In genomic region chr14:32150392-32150791, GRCh38 we compare ENCODE assay signal across 24 cellular contexts. TPM values are rescaled to one million over a fixed set of nuclear protein-coding genes. Genes with fewer than 3 reads are reported as not detected.
DNase-seq lines count a peak whose midpoint lies in the region; ATAC-seq and TF ChIP-seq lines count a peak whose summit lies in the region.
"Had no signal": no experiment of that assay in that cellular context is flagged by ENCODE, and none has a peak within 500 bp of the region (broad histone marks: within the 10 kb centered on the region; RNA-seq: fewer than 3 reads in every experiment).

No MANE protein-coding gene starts in this region.

- peak overlapping the region; percentile 57 for H3K27ac Mint-ChIP-seq in activated CD8-positive, alpha-beta T cell treated with anti-CD3 and anti-CD28 coated beads for 36 hours
- H3K27ac Mint-ChIP-seq in activated CD8-positive, alpha-beta T cell treated with anti-CD3 and anti-CD28 coated beads, Interleukin-2, amount 10 ng/mL, durations not matched to agents 7 days and 5 days: no peak overlapping the region
- H3K27ac Mint-ChIP-seq in stimulated activated naive B cell treated with anti-CD40 and anti-IgM and Interleukin-4, amounts not matched to agents 10 μg/mL and 1 μg/mL and 100 μg/mL, for 72 hours: no peak overlapping the region

- peaks cover 29% of the 10 kb centered on the region for H3K79me2 ChIP-seq in smooth muscle cell (ENCODE audit: low read depth)

- H3K27ac ChIP-seq in cardiac muscle cell (peak overlapping the region; percentile 96), smooth muscle cell (ENCODE audit: low read depth) (peak overlapping the region; percentile 6)
- H3K27ac ChIP-seq: 22Rv1, C4-2B, Peyer's patch, SJSA1 had no signal

- peaks cover 22% of the 10 kb centered on the region for H3K36me3 ChIP-seq in cardiac muscle cell
- peaks cover 49% of the 10 kb centered on the region for H3K36me3 ChIP-seq in smooth muscle cell (ENCODE audit: low read depth)

- no peak overlapping the region for H3K9ac ChIP-seq in smooth muscle cell (ENCODE audit: low read depth)

- 45% methylated on average over 2 of the region's 2 CpGs for WGBS in smooth muscle cell (ENCODE audit: low lambda C conversion rate)

- H3K27me3 Mint-ChIP-seq in activated CD8-positive, alpha-beta T cell treated with anti-CD3 and anti-CD28 coated beads for 36 hours: no peaks in the 10 kb centered on the region
- H3K27me3 Mint-ChIP-seq in activated CD8-positive, alpha-beta T cell treated with anti-CD3 and anti-CD28 coated beads, Interleukin-2, amount 10 ng/mL, durations not matched to agents 7 days and 5 days (ENCODE audit: low read depth): no peaks in the 10 kb centered on the region
- no peaks in the 10 kb centered on the region for H3K27me3 Mint-ChIP-seq in stimulated activated naive B cell treated with anti-CD40 and anti-IgM and Interleukin-4, amounts not matched to agents 10 μg/mL and 1 μg/mL and 100 μg/mL, for 72 hours
- H3K27me3 Mint-ChIP-seq: CD8-positive, alpha-beta memory T cell had no signal

- H3K4me3 ChIP-seq in cardiac muscle cell: no peak overlapping the region
- no peak overlapping the region for H3K4me3 ChIP-seq in smooth muscle cell
- H3K4me3 ChIP-seq: Peyer's patch, SJSA1 had no signal

- H3K4me1 ChIP-seq in cardiac muscle cell (ENCODE audit: low read depth) (peaks cover 42% of the 10 kb centered on the region), smooth muscle cell (ENCODE audit: low read depth) (no peaks in the 10 kb centered on the region)
- H3K4me1 ChIP-seq: Peyer's patch, SJSA1 had no signal

- intact Hi-C loops in activated CD8-positive, alpha-beta T cell treated with anti-CD3 and anti-CD28 coated beads for 36 hours (cut with micrococcal nuclease): no loop called here

- H3F3A ChIP-seq in smooth muscle cell (ENCODE audit: low read depth): no peaks in the 10 kb centered on the region

- no peaks in the 10 kb centered on the region for H3K9me3 Mint-ChIP-seq in activated CD8-positive, alpha-beta T cell treated with anti-CD3 and anti-CD28 coated beads for 36 hours
- no peaks in the 10 kb centered on the region for H3K9me3 Mint-ChIP-seq in activated CD8-positive, alpha-beta T cell treated with anti-CD3 and anti-CD28 coated beads, Interleukin-2, amount 10 ng/mL, durations not matched to agents 7 days and 5 days (ENCODE audit: insufficient read depth)
- no peaks in the 10 kb centered on the region for H3K9me3 Mint-ChIP-seq in stimulated activated naive B cell treated with anti-CD40 and anti-IgM and Interleukin-4, amounts not matched to agents 10 μg/mL and 1 μg/mL and 100 μg/mL, for 72 hours
- H3K9me3 Mint-ChIP-seq: CD8-positive, alpha-beta memory T cell had no signal

- peaks cover 70% of the 10 kb centered on the region for H4K20me1 ChIP-seq in smooth muscle cell (ENCODE audit: low read depth)

- H3K4me1 Mint-ChIP-seq in activated CD8-positive, alpha-beta T cell treated with anti-CD3 and anti-CD28 coated beads for 36 hours (ENCODE audit: low read depth): no peaks in the 10 kb centered on the region
- H3K4me1 Mint-ChIP-seq in activated CD8-positive, alpha-beta T cell treated with anti-CD3 and anti-CD28 coated beads, Interleukin-2, amount 10 ng/mL, durations not matched to agents 7 days and 5 days (ENCODE audit: low read depth): no peaks in the 10 kb centered on the region
- no peaks in the 10 kb centered on the region for H3K4me1 Mint-ChIP-seq in stimulated activated naive B cell treated with anti-CD40 and anti-IgM and Interleukin-4, amounts not matched to agents 10 μg/mL and 1 μg/mL and 100 μg/mL, for 72 hours
- H3K4me1 Mint-ChIP-seq: CD8-positive, alpha-beta memory T cell had no signal

- no peak overlapping the region for H3K4me3 Mint-ChIP-seq in activated CD8-positive, alpha-beta T cell treated with anti-CD3 and anti-CD28 coated beads for 36 hours
- H3K4me3 Mint-ChIP-seq in activated CD8-positive, alpha-beta T cell treated with anti-CD3 and anti-CD28 coated beads, Interleukin-2, amount 10 ng/mL, durations not matched to agents 7 days and 5 days: no peak overlapping the region
- no peak overlapping the region for H3K4me3 Mint-ChIP-seq in stimulated activated naive B cell treated with anti-CD40 and anti-IgM and Interleukin-4, amounts not matched to agents 10 μg/mL and 1 μg/mL and 100 μg/mL, for 72 hours
- H3K4me3 Mint-ChIP-seq: CD8-positive, alpha-beta memory T cell had no signal

- CTCF ChIA-PET in activated CD8-positive, alpha-beta T cell treated with anti-CD3 and anti-CD28 coated beads for 36 hours (lab: Charles Lee): interaction anchor here (0.7 to 1.4 kb wide), 2 partner anchors 34 to 80 kb away, joined by 3 read pairs; no protein-coding TSS in a partner anchor
- CTCF ChIA-PET in activated CD8-positive, alpha-beta T cell treated with anti-CD3 and anti-CD28 coated beads, Interleukin-2, amount 10 ng/mL, durations not matched to agents 7 days and 5 days (lab: Charles Lee): no interaction called here

- POLR2A ChIA-PET in activated CD8-positive, alpha-beta T cell treated with anti-CD3 and anti-CD28 coated beads for 36 hours (lab: Charles Lee): no interaction called here
- POLR2A ChIA-PET in activated CD8-positive, alpha-beta T cell treated with anti-CD3 and anti-CD28 coated beads, Interleukin-2, amount 10 ng/mL, durations not matched to agents 7 days and 5 days (lab: Charles Lee): no interaction called here

- H3K9me3 ChIP-seq in cardiac muscle cell (ENCODE audit: low read depth): no peaks in the 10 kb centered on the region
- no peaks in the 10 kb centered on the region for H3K9me3 ChIP-seq in smooth muscle cell (replicated peaks; ENCODE audit: low read depth)
- H3K9me3 ChIP-seq: Peyer's patch, SJSA1 had no signal

- no peak overlapping the region for H3K4me2 ChIP-seq in smooth muscle cell

- ATAC-seq in activated CD8-positive, alpha-beta T cell treated with anti-CD3 and anti-CD28 coated beads for 36 hours: no peak
- no peak for ATAC-seq in activated CD8-positive, alpha-beta T cell treated with anti-CD3 and anti-CD28 coated beads, Interleukin-2, amount 10 ng/mL, durations not matched to agents 7 days and 5 days
- ATAC-seq in GM18868 (IDR thresholded peaks at IDR 0.05; ENCODE audit: unreplicated experiment): no peak
- no peak for ATAC-seq in stimulated activated naive B cell treated with anti-CD40 and anti-IgM and Interleukin-4, amounts not matched to agents 10 μg/mL and 1 μg/mL and 100 μg/mL, for 72 hours (replicated peaks)
- ATAC-seq: HCT116 had no signal

- H3K27me3 ChIP-seq in cardiac muscle cell (no peaks in the 10 kb centered on the region), smooth muscle cell (ENCODE audit: low read depth) (no peaks in the 10 kb centered on the region)
- H3K27me3 ChIP-seq: Peyer's patch, SJSA1 had no signal

- TF ChIP-seq CTCF in activated CD8-positive, alpha-beta T cell treated with anti-CD3 and anti-CD28 coated beads for 36 hours (IDR thresholded peaks at IDR 0.05): no peak
- no peak for TF ChIP-seq CTCF in cardiac muscle cell (IDR thresholded peaks at IDR 0.05; ENCODE audit: low read depth, low read length)
- no peak for TF ChIP-seq CTCF in smooth muscle cell (IDR thresholded peaks at IDR 0.05; ENCODE audit: borderline replicate concordance, insufficient read depth, poor library complexity, severe bottlenecking)

- H3K36me3 Mint-ChIP-seq in activated CD8-positive, alpha-beta T cell treated with anti-CD3 and anti-CD28 coated beads for 36 hours (ENCODE audit: low read depth): peaks cover 17% of the 10 kb centered on the region
- peaks cover 20% of the 10 kb centered on the region for H3K36me3 Mint-ChIP-seq in activated CD8-positive, alpha-beta T cell treated with anti-CD3 and anti-CD28 coated beads, Interleukin-2, amount 10 ng/mL, durations not matched to agents 7 days and 5 days (ENCODE audit: low read depth)
- peaks cover 14 to 16% of the 10 kb centered on the region in 2 donors for H3K36me3 Mint-ChIP-seq in stimulated activated naive B cell treated with anti-CD40 and anti-IgM and Interleukin-4, amounts not matched to agents 10 μg/mL and 1 μg/mL and 100 μg/mL, for 72 hours

- DNase-seq in activated CD8-positive, alpha-beta T cell treated with anti-CD3 and anti-CD28 coated beads for 36 hours: no peak
- DNase-seq in activated CD8-positive, alpha-beta T cell treated with anti-CD3 and anti-CD28 coated beads, Interleukin-2, amount 10 ng/mL, durations not matched to agents 7 days and 5 days: no peak
- DNase-seq in OCI-M1 (lab: John Stamatoyannopoulos, UW) (peak; percentile 9), cardiac muscle cell (ENCODE audit: low read depth in 1 of 2, low spot score in 1 of 2) (peak in 1 of 2 donors; percentile 73), smooth muscle cell (lab: John Stamatoyannopoulos, UW; ENCODE audit: unreplicated experiment) (no peak), HK-2 (ENCODE audit: unreplicated experiment) (no peak)
- no peak for DNase-seq in stimulated activated naive B cell treated with anti-CD40 and anti-IgM and Interleukin-4, amounts not matched to agents 10 μg/mL and 1 μg/mL and 100 μg/mL, for 72 hours
- DNase-seq: CD8-positive, alpha-beta memory T cell; GOT3; KG1; NCI-H1092 treated with DMSO at 0.1 percent for 48 hours; NCI-H146; NCI-H2029; NCI-H2227 treated with DMSO at 0.1 percent for 48 hours; NCI-H510A treated with DMSO at 0.1 percent for 48 hours; NCI-H748 treated with DMSO at 0.1 percent for 48 hours; NK-92 treated with Interleukin-12 subunit alpha and Interleukin-12 subunit beta, amount 100 ng/mL, for 24 hours; Peyer's patch had no signal

- no peak overlapping the region for H2AFZ ChIP-seq in smooth muscle cell (ENCODE audit: low read depth)

RNA-seq across cellular contexts. Expression of gene RNU6-7, which starts 51.5 kb away (rescaled TPM):
- total RNA-seq in activated CD8-positive, alpha-beta T cell treated with anti-CD3 and anti-CD28 coated beads for 36 hours: not detected
- total RNA-seq in activated CD8-positive, alpha-beta T cell treated with anti-CD3 and anti-CD28 coated beads, Interleukin-2, amount 10 ng/mL, durations not matched to agents 7 days and 5 days: not detected
- total RNA-seq in cardiac muscle cell (not detected in 2 replicates), smooth muscle cell (not detected in 2 replicates)
- polyA plus RNA-seq in cardiac muscle cell (not detected in 2 replicates), smooth muscle cell (not detected in 2 replicates)
- total RNA-seq: CD8-positive, alpha-beta memory T cell; Daoy; Peyer's patch; SJSA1 had no signal
- polyA plus RNA-seq: CD8-positive, alpha-beta memory T cell had no signal

RNA-seq across cellular contexts. Expression of gene RNU6-8, which starts 52.7 kb away (rescaled TPM):
- not detected for total RNA-seq in activated CD8-positive, alpha-beta T cell treated with anti-CD3 and anti-CD28 coated beads for 36 hours
- total RNA-seq in activated CD8-positive, alpha-beta T cell treated with anti-CD3 and anti-CD28 coated beads, Interleukin-2, amount 10 ng/mL, durations not matched to agents 7 days and 5 days: not detected
- not detected in 2 replicates for total RNA-seq in cardiac muscle cell
- not detected in 2 replicates for polyA plus RNA-seq in cardiac muscle cell
- total RNA-seq in smooth muscle cell: not detected in 2 replicates
- not detected in 2 replicates for polyA plus RNA-seq in smooth muscle cell
- total RNA-seq: CD8-positive, alpha-beta memory T cell; Daoy; Peyer's patch; SJSA1 had no signal
- polyA plus RNA-seq: CD8-positive, alpha-beta memory T cell had no signal
